In the genomic region with DNA sequence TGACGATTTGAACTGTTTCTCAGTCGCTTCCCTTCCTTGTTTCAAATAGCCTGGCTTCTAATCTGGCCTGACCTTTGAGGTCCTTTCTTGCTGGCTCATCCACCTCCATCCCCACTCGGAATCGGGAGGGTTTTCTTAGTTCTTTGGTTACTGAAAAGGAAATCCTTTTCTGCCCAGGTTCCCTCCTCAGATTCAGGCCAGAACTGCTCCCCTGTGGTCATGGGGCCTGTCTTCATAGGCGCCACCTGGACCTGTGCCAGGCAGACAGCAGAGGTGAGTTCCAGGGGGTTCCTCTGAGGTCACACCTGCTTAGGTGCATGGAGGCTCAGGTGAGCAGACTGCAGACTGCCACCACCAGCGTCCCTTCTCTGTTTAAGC, we compare ENCODE assay signal across 10 cellular contexts.
DNase-seq lines count a peak whose midpoint lies in the region; ATAC-seq and TF ChIP-seq lines count a peak whose summit lies in the region.
"Had no signal": no experiment of that assay in that cellular context is flagged by ENCODE, and none has a peak within 500 bp of the region (broad histone marks: within the 10 kb centered on the region; RNA-seq: fewer than 3 reads in every experiment).

No MANE protein-coding gene starts in this region.

- no peak overlapping the region for H3K4me3 ChIP-seq in thyroid gland (replicated peaks in 1 of 3)
- H3K4me3 ChIP-seq: heart right ventricle had no signal

- POLR2A ChIA-PET in activated B cell treated with CpG ODN at 0.5 μM for 24 hours (lab: Charles Lee): no interaction called here

- H3K4me1 Mint-ChIP-seq in activated CD8-positive, alpha-beta memory T cell treated with anti-CD3 and anti-CD28 coated beads, Interleukin-2, amount 10 ng/mL, durations not matched to agents 7 days and 5 days: peaks cover 44% of the 10 kb centered on the region
- H3K4me1 Mint-ChIP-seq in activated B cell treated with CpG ODN at 0.5 μM for 24 hours: peaks cover 17% of the 10 kb centered on the region

- H3K9me3 Mint-ChIP-seq in activated CD8-positive, alpha-beta memory T cell treated with anti-CD3 and anti-CD28 coated beads, Interleukin-2, amount 10 ng/mL, durations not matched to agents 7 days and 5 days (ENCODE audit: low read depth): no peaks in the 10 kb centered on the region
- H3K9me3 Mint-ChIP-seq in activated B cell treated with CpG ODN at 0.5 μM for 24 hours: no peaks in the 10 kb centered on the region

- intact Hi-C loops in activated B cell treated with CpG ODN at 0.5 μM for 24 hours (cut with micrococcal nuclease) (loop anchor here (1.0 to 10.0 kb wide), 8 partner anchors 43 to 1470 kb away; a partner anchor contains a TSS), thyroid gland (cut with DNase I) (no loop called here)

- no peaks in the 10 kb centered on the region for H3K36me3 ChIP-seq in thyroid gland
- H3K36me3 ChIP-seq: heart right ventricle had no signal

- ATAC-seq in activated CD8-positive, alpha-beta memory T cell treated with anti-CD3 and anti-CD28 coated beads, Interleukin-2, amount 10 ng/mL, durations not matched to agents 7 days and 5 days: peak; percentile 31
- peak; percentile 30 for ATAC-seq in HG03039 (IDR thresholded peaks at IDR 0.05; ENCODE audit: unreplicated experiment)
- ATAC-seq in activated B cell treated with CpG ODN at 0.5 μM for 24 hours (ENCODE audit: low read depth): no peak

- CTCF ChIA-PET in activated CD8-positive, alpha-beta memory T cell treated with anti-CD3 and anti-CD28 coated beads, Interleukin-2, amount 10 ng/mL, durations not matched to agents 7 days and 5 days (lab: Charles Lee): interaction anchor here (0.6 to 1.5 kb wide), 15 partner anchors 15 to 261 kb away, joined by 3 to 29 read pairs (median 4); no protein-coding TSS in a partner anchor
- CTCF ChIA-PET in activated B cell treated with CpG ODN at 0.5 μM for 24 hours (lab: Charles Lee): interaction anchor here (0.6 to 1.7 kb wide), 11 partner anchors 12 to 1470 kb away, joined by 3 to 27 read pairs (median 4); no protein-coding TSS in a partner anchor

- no peaks in the 10 kb centered on the region for H3K27me3 Mint-ChIP-seq in activated CD8-positive, alpha-beta memory T cell treated with anti-CD3 and anti-CD28 coated beads, Interleukin-2, amount 10 ng/mL, durations not matched to agents 7 days and 5 days
- H3K27me3 Mint-ChIP-seq in activated B cell treated with CpG ODN at 0.5 μM for 24 hours: no peaks in the 10 kb centered on the region
- H3K27me3 Mint-ChIP-seq: CD4-positive, alpha-beta memory T cell had no signal

- H3K9me3 ChIP-seq in thyroid gland: no peaks in the 10 kb centered on the region
- H3K9me3 ChIP-seq: heart right ventricle had no signal

- H3K36me3 Mint-ChIP-seq in activated CD8-positive, alpha-beta memory T cell treated with anti-CD3 and anti-CD28 coated beads, Interleukin-2, amount 10 ng/mL, durations not matched to agents 7 days and 5 days: peaks cover 5% of the 10 kb centered on the region
- no peaks in the 10 kb centered on the region for H3K36me3 Mint-ChIP-seq in activated B cell treated with CpG ODN at 0.5 μM for 24 hours (ENCODE audit: low read depth)
- H3K36me3 Mint-ChIP-seq: CD4-positive, alpha-beta memory T cell had no signal

- H3K4me3 Mint-ChIP-seq in activated CD8-positive, alpha-beta memory T cell treated with anti-CD3 and anti-CD28 coated beads, Interleukin-2, amount 10 ng/mL, durations not matched to agents 7 days and 5 days: no peak overlapping the region
- H3K4me3 Mint-ChIP-seq in activated B cell treated with CpG ODN at 0.5 μM for 24 hours: no peak overlapping the region
- H3K4me3 Mint-ChIP-seq: CD4-positive, alpha-beta memory T cell had no signal

- no peak for TF ChIP-seq POLR2A in thyroid gland (IDR thresholded peaks at IDR 0.05)

- 45 to 47% methylated on average over 6 of the region's 6 CpGs for WGBS in thyroid gland, 2 donors

- H3K27ac Mint-ChIP-seq in activated CD8-positive, alpha-beta memory T cell treated with anti-CD3 and anti-CD28 coated beads, Interleukin-2, amount 10 ng/mL, durations not matched to agents 7 days and 5 days: peak overlapping the region; percentile 53
- peak overlapping the region; percentile 55 for H3K27ac Mint-ChIP-seq in activated B cell treated with CpG ODN at 0.5 μM for 24 hours

- TF ChIP-seq CTCF in activated B cell treated with CpG ODN at 0.5 μM for 24 hours (IDR thresholded peaks at IDR 0.05) (no peak), thyroid gland (IDR thresholded peaks at IDR 0.05) (no peak)

- no peaks in the 10 kb centered on the region for H3K27me3 ChIP-seq in thyroid gland

- H3K4me1 ChIP-seq in thyroid gland: no peaks in the 10 kb centered on the region

- DNase-seq in activated CD8-positive, alpha-beta memory T cell treated with anti-CD3 and anti-CD28 coated beads, Interleukin-2, amount 10 ng/mL, durations not matched to agents 7 days and 5 days: no peak
- DNase-seq in activated CD8-positive, alpha-beta memory T cell treated with anti-CD3 and anti-CD28 coated beads, Interleukin-2, amount 50 U/mL, for 48 hours: no peak
- DNase-seq in activated B cell treated with CpG ODN at 0.5 μM for 24 hours: no peak
- DNase-seq in thyroid gland: peak; percentile 5 to 7
- no peak for DNase-seq in AG20443 (ENCODE audit: low spot score)
- DNase-seq in hepatic stellate cell (ENCODE audit: low spot score): no peak
- DNase-seq in activated effector memory CD4-positive, alpha-beta T cell treated with anti-CD3 and anti-CD28 coated beads, Interleukin-2, amount 50 U/mL, for 16 hours: no peak
- DNase-seq: heart right ventricle had no signal

- no peak overlapping the region for H3K27ac ChIP-seq in thyroid gland
- H3K27ac ChIP-seq: heart right ventricle had no signal

Comparison
In these comparisons a context has a peak if more than half of its experiments do, and no peak if none do; other contexts are left out.
1. DNase-seq: peak in thyroid gland (2 of 2); none in activated CD8-positive, alpha-beta memory T cell treated with anti-CD3 and anti-CD28 coated beads, Interleukin-2, amount 10 ng/mL, durations not matched to agents 7 days and 5 days (single experiment), activated CD8-positive, alpha-beta memory T cell treated with anti-CD3 and anti-CD28 coated beads, Interleukin-2, amount 50 U/mL, for 48 hours (single experiment), activated B cell treated with CpG ODN at 0.5 μM for 24 hours (single experiment), AG20443 (single experiment), hepatic stellate cell (single experiment) and activated effector memory CD4-positive, alpha-beta T cell treated with anti-CD3 and anti-CD28 coated beads, Interleukin-2, amount 50 U/mL, for 16 hours (single experiment).